In the genomic region with DNA sequence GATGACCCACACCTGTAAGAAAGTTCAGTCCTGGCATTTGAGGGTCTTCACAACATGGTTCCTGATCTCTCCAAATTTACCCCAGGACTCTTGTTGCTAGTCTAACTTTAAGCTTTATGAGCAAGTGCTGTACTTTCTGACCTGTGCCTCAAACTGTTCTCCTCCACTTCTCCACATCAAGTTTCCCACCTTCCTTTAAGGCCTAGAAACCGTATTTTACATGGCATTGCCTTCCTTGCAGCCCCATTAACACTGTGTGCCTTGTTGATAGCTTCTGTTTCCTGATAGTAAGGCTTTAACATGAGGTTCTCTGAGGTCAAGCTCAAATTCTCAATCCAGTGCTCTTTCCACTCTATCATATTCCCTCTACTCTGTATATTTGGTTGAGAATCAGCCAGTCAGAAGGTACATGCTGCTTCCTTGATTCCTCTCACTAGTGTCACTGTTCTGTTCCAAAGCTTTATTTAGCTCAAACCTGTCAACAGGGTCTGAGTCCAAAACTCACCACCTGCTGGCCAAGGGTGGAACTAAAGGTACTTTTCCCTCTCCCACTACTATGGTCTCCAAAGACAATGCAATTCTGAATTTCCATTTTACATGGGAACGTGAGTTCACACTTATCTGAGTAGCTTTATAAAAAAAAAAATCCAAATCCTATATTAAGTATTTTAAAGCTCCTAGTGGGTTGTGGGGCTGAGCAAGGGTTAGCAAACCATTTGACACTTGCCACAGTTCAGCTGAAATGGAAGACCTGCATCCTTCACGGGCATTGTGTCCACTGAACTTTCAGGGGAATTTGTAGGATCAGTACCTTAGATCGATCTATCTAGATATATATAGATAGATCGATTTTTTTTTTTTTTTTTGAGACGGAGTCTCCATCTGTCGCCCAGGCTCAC, we compare ENCODE assay signal across 8 cellular contexts. TPM values are rescaled to one million over a fixed set of nuclear protein-coding genes. Genes with fewer than 3 reads are reported as not detected.
DNase-seq lines count a peak whose midpoint lies in the region; TF ChIP-seq lines count a peak whose summit lies in the region.

No MANE protein-coding gene starts in this region.

- H3K9ac ChIP-seq in mesenchymal stem cell (ENCODE audit: low read length) = peak overlapping the region; percentile 9

- DNase-seq in NCI-H510A treated with DMSO at 0.1 percent for 48 hours (lab: John Stamatoyannopoulos, UW) (peak; percentile 30), NCI-H510A (lab: John Stamatoyannopoulos, UW) (no peak), MG63 (peak; percentile 16), WERI-Rb-1 (peak; percentile 73), chondrocyte (ENCODE audit: low spot score) (no peak), mesenchymal stem cell (peak; percentile 69), suprapubic skin (ENCODE audit: low spot score in 2 of 2) (no peak), occipital lobe (lab: John Stamatoyannopoulos, UW) (no peak)

- no peak overlapping the region for H2BK15ac ChIP-seq in mesenchymal stem cell (ENCODE audit: low read depth, poor library complexity, severe bottlenecking)

- 98% methylated on average over 5 of the region's 7 CpGs for WGBS in mesenchymal stem cell
- 88% methylated on average over 7 of the region's 7 CpGs for WGBS in suprapubic skin

- H3K36me3 ChIP-seq in MG63 = peaks cover 30% of the 10 kb centered on the region
- peaks cover 35% of the 10 kb centered on the region for H3K36me3 ChIP-seq in WERI-Rb-1
- peaks cover 43 to 85% of the 10 kb centered on the region in 2 experiments for H3K36me3 ChIP-seq in mesenchymal stem cell (ENCODE audit: control insufficient read depth in 1 of 2, insufficient read depth in 2 of 2, low read depth in 1 of 2, low read length in 2 of 2)
- H3K36me3 ChIP-seq in suprapubic skin = peaks cover 56% of the 10 kb centered on the region

- H2BK120ac ChIP-seq in mesenchymal stem cell (ENCODE audit: low read depth, low read length) = no peak overlapping the region

- no peaks in the 10 kb centered on the region for H3K27me3 ChIP-seq in MG63
- no peaks in the 10 kb centered on the region for H3K27me3 ChIP-seq in WERI-Rb-1 (ENCODE audit: insufficient read depth, low read depth, severe bottlenecking)
- H3K27me3 ChIP-seq in mesenchymal stem cell (ENCODE audit: control insufficient read depth in 1 of 2, insufficient read depth in 1 of 2, low read length in 2 of 2) = no peaks in the 10 kb centered on the region
- no peaks in the 10 kb centered on the region for H3K27me3 ChIP-seq in suprapubic skin

- no peaks in the 10 kb centered on the region for H3K9me3 ChIP-seq in MG63
- H3K9me3 ChIP-seq in WERI-Rb-1 (ENCODE audit: severe bottlenecking) = no peaks in the 10 kb centered on the region
- H3K9me3 ChIP-seq in mesenchymal stem cell (ENCODE audit: control insufficient read depth, low read length) = no peaks in the 10 kb centered on the region
- no peaks in the 10 kb centered on the region for H3K9me3 ChIP-seq in suprapubic skin

- TF ChIP-seq CTCF in WERI-Rb-1 (IDR thresholded peaks at IDR 0.05; ENCODE audit: low read depth, low read length) = peak; percentile 63
- peak; percentile 76 for TF ChIP-seq CTCF in chondrocyte (IDR thresholded peaks at IDR 0.05)
- peak; percentile 31 to 58 for TF ChIP-seq CTCF in suprapubic skin (IDR thresholded peaks at IDR 0.05)

- no peak for TF ChIP-seq EP300 in suprapubic skin (IDR thresholded peaks at IDR 0.05)

- no peak overlapping the region for H3K14ac ChIP-seq in mesenchymal stem cell (ENCODE audit: low read length in 2 of 2)

- H3K9me3 Mint-ChIP-seq in chondrocyte (ENCODE audit: low read depth) = no peaks in the 10 kb centered on the region

- H3K4me1 Mint-ChIP-seq in chondrocyte (ENCODE audit: low read depth) = peaks cover 10% of the 10 kb centered on the region

- peaks cover 43% of the 10 kb centered on the region for H3K36me3 Mint-ChIP-seq in chondrocyte (ENCODE audit: low read depth)

- no peak overlapping the region for H3K4me3 ChIP-seq in MG63
- no peak overlapping the region for H3K4me3 ChIP-seq in WERI-Rb-1 (ENCODE audit: low read depth, low read length)
- no peak overlapping the region for H3K4me3 ChIP-seq in mesenchymal stem cell (ENCODE audit: insufficient read depth in 1 of 2, low read depth in 1 of 2, low read length in 2 of 2)
- no peak overlapping the region for H3K4me3 ChIP-seq in suprapubic skin

- H3K27me3 Mint-ChIP-seq in chondrocyte (ENCODE audit: low read depth) = no peaks in the 10 kb centered on the region

- H3K27ac Mint-ChIP-seq in chondrocyte (ENCODE audit: unreplicated experiment) = peak overlapping the region; percentile 0

- H2AFZ ChIP-seq in mesenchymal stem cell (ENCODE audit: low read depth, low read length) = no peak overlapping the region

- H3K18ac ChIP-seq in mesenchymal stem cell (ENCODE audit: low read depth in 1 of 2, low read length in 2 of 2) = no peak overlapping the region

- H3K4me1 ChIP-seq in mesenchymal stem cell (ENCODE audit: control insufficient read depth, insufficient read depth, low read depth, low read length) (no peaks in the 10 kb centered on the region), suprapubic skin (no peaks in the 10 kb centered on the region)

- no peak overlapping the region for H2AK5ac ChIP-seq in mesenchymal stem cell (ENCODE audit: low read length, severe bottlenecking)

- no peak overlapping the region for H3K4me2 ChIP-seq in mesenchymal stem cell (ENCODE audit: low read length, poor library complexity, severe bottlenecking)

- H4K91ac ChIP-seq in mesenchymal stem cell (ENCODE audit: low read length) = no peak overlapping the region

- no peak overlapping the region for H3K27ac ChIP-seq in WERI-Rb-1
- no peak overlapping the region for H3K27ac ChIP-seq in mesenchymal stem cell (ENCODE audit: low read length, poor library complexity, severe bottlenecking)
- H3K27ac ChIP-seq in suprapubic skin = no peak overlapping the region

- H3K4me3 Mint-ChIP-seq in chondrocyte (ENCODE audit: unreplicated experiment) = no peak overlapping the region

- peaks cover 18% of the 10 kb centered on the region for H3K79me1 ChIP-seq in mesenchymal stem cell (replicated peaks; ENCODE audit: low read length, poor library complexity, severe bottlenecking)

- no peak overlapping the region for H3K23ac ChIP-seq in mesenchymal stem cell (ENCODE audit: low read length in 2 of 2)

- no peak overlapping the region for H4K8ac ChIP-seq in mesenchymal stem cell (ENCODE audit: low read length)

- H2BK12ac ChIP-seq in mesenchymal stem cell (ENCODE audit: low read length in 2 of 2) = no peak overlapping the region

- H3K4ac ChIP-seq in mesenchymal stem cell (ENCODE audit: low read depth in 1 of 2, low read length in 2 of 2) = no peak overlapping the region

- no peak overlapping the region for H2BK5ac ChIP-seq in mesenchymal stem cell (ENCODE audit: low read depth, low read length, poor library complexity, severe bottlenecking)

- no peak for TF ChIP-seq POLR2A in suprapubic skin (IDR thresholded peaks at IDR 0.05)

RNA-seq across cellular contexts. Expression of a gene that starts 21.1 kb away (rescaled TPM):
- 120 and 139 TPM in 2 replicates for total RNA-seq in MG63 (2014; rRNA removed; shearing (Covaris generic); ENCODE audit: low replicate concordance)
- total RNA-seq in chondrocyte (247 to 360 TPM (median 254 TPM) in 3 replicates), suprapubic skin (100 to 1,000 TPM; 128 to 187 (median 159) TPM), occipital lobe (171 TPM)
- polyA plus RNA-seq in mesenchymal stem cell (2013, experiment 1 of 2) = 135 TPM
- polyA plus RNA-seq in mesenchymal stem cell (2013, experiment 2 of 2) = 128 TPM

RNA-seq across cellular contexts. Expression of a gene that starts 28.4 kb away (rescaled TPM):
- total RNA-seq in MG63 (2014; rRNA removed; shearing (Covaris generic); ENCODE audit: low replicate concordance) = 15.2 and 16.5 TPM in 2 replicates
- total RNA-seq in chondrocyte (14.9 to 35.2 TPM (median 16.0 TPM) in 3 replicates), suprapubic skin (10 to 100 TPM; 24.2 to 39.7 (median 28.3) TPM), occipital lobe (31.7 TPM)
- 5.8 TPM for polyA plus RNA-seq in mesenchymal stem cell (2013, experiment 1 of 2)
- polyA plus RNA-seq in mesenchymal stem cell (2013, experiment 2 of 2) = 6.7 TPM

RNA-seq across cellular contexts. Expression of a gene that starts 45.1 kb away (rescaled TPM):
- total RNA-seq in MG63 (2014; rRNA removed; shearing (Covaris generic); ENCODE audit: low replicate concordance) = 7.9 and 9.0 TPM in 2 replicates
- total RNA-seq in chondrocyte (25.7 to 35.3 TPM (median 26.2 TPM) in 3 replicates), suprapubic skin (10 to 100 TPM; 14.5 to 26.3 (median 23.1) TPM), occipital lobe (9.4 TPM)
- polyA plus RNA-seq in mesenchymal stem cell (2013, experiment 1 of 2) = 14.0 TPM
- polyA plus RNA-seq in mesenchymal stem cell (2013, experiment 2 of 2) = 14.1 TPM

RNA-seq across cellular contexts. Expression of a gene that starts 51.6 kb away (rescaled TPM):
- 152 and 209 TPM in 2 replicates for total RNA-seq in MG63 (2014; rRNA removed; shearing (Covaris generic); ENCODE audit: low replicate concordance)
- 71.4 to 82.0 TPM (median 71.7 TPM) in 3 replicates for total RNA-seq in chondrocyte
- 95.3 TPM for polyA plus RNA-seq in mesenchymal stem cell (2013, experiment 1 of 2)
- polyA plus RNA-seq in mesenchymal stem cell (2013, experiment 2 of 2) = 89.1 TPM
- total RNA-seq in suprapubic skin = 10 to 100 TPM; 48.8 to 99.2 (median 91.1) TPM
- total RNA-seq in occipital lobe = 48.7 TPM

Comparison
In these comparisons a context has a peak if more than half of its experiments do, and no peak if none do; other contexts are left out.
1. DNase-seq: peak in NCI-H510A treated with DMSO at 0.1 percent for 48 hours (single experiment), MG63 (single experiment), WERI-Rb-1 (single experiment) and mesenchymal stem cell (single experiment); none in NCI-H510A (single experiment), chondrocyte (single experiment), suprapubic skin (0 of 2) and occipital lobe (single experiment).
2. Peak in every context shown above with its lines, with median percentiles within 50 percentile points of each other: CTCF ChIP-seq.